Comparison of ENCODE assay signal across 8 cellular contexts in the genomic region with DNA sequence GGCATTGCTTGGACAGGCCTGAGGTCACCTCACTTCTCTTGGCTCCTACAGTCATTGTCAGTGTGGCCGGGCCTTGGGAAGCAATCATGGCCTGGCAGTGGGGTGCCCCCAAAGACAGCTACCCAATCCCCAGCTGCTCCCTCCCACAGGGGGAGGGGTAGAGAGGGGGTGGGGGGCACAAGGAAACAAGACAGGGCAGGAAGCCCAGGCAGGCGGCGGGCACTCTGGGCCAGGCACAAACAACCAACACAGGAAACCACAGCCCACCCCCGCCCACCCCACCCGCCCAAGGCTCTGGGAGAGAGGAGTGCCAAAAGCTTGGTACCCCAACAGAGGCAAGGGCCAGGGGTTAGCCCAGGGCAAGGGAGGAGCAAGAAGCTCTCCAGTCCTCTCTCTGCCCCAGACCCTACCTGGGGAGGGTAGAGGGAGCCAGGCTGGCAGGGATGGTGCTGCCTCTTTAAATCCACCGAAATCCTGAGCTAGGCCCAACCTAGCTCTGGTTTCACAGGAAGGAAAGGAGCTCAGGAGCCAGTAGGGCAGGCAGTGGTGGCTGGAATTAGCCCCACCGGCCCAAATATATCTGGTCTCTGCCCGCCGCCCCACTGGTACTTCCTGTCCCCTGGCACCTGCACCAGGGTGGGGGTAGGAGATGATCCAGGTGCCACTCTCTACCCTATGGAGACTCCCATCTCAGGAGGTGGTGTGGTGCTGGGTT. TPM values are rescaled to one million over a fixed set of nuclear protein-coding genes. Genes with fewer than 3 reads are reported as not detected.
DNase-seq lines count a peak whose midpoint lies in the region; ATAC-seq, FAIRE-seq and TF ChIP-seq lines count a peak whose summit lies in the region.

No MANE protein-coding gene starts in this region.

- DNase-seq in activated T-helper 1 cell treated with anti-CD3 and anti-CD28 coated beads, Interleukin-12 subunit alpha, Interleukin-12 subunit beta, Interleukin-2, Interleukin-4 antibody, amounts not matched to agents 30 ng/mL and 10 ng/mL and 1 ng/mL, durations not matched to agents 14 hours and 24 hours and 36 hours (ENCODE audit: low spot score) = no peak
- peak in 34 of 51 donors; percentile 22 to 82 (median 58) for DNase-seq in hypothalamus (lab: John Stamatoyannopoulos, UW)
- DNase-seq in stimulated activated naive B cell treated with anti-CD40 and anti-IgM and Interleukin-4, amounts not matched to agents 10 μg/mL and 1 μg/mL and 100 μg/mL, for 72 hours = no peak
- DNase-seq in GM12892 (ENCODE audit: insufficient read length) = no peak
- DNase-seq in KBM-7 = no peak
- DNase-seq in mucosa of gallbladder (ENCODE audit: low spot score) = no peak

- no peak for TF ChIP-seq POLR2A in GM12892 (IDR thresholded peaks at IDR 0.05; ENCODE audit: low read depth, low read length)

- in situ Hi-C loops in KBM-7 (cut with MboI; ENCODE audit: low pct_unique_long_range_greater_than_20kb, low sequenced_read_pairs) = no loop called here

- no peaks in the 10 kb centered on the region for H3K27me3 Mint-ChIP-seq in IgD-negative memory B cell
- H3K27me3 Mint-ChIP-seq in activated T-helper 1 cell treated with anti-CD3 and anti-CD28 coated beads, Interleukin-12 subunit alpha, Interleukin-12 subunit beta, Interleukin-2, Interleukin-4 antibody, amounts not matched to agents 30 ng/mL and 10 ng/mL and 1 ng/mL, durations not matched to agents 14 hours and 24 hours and 36 hours (ENCODE audit: insufficient read depth) = no peaks in the 10 kb centered on the region
- H3K27me3 Mint-ChIP-seq in stimulated activated naive B cell treated with anti-CD40 and anti-IgM and Interleukin-4, amounts not matched to agents 10 μg/mL and 1 μg/mL and 100 μg/mL, for 72 hours = no peaks in the 10 kb centered on the region

- peak; percentile 6 to 12 for ATAC-seq in stimulated activated naive B cell treated with anti-CD40 and anti-IgM and Interleukin-4, amounts not matched to agents 10 μg/mL and 1 μg/mL and 100 μg/mL, for 72 hours (replicated peaks)
- ATAC-seq in GM18907 (IDR thresholded peaks at IDR 0.05; ENCODE audit: unreplicated experiment) = no peak

- peaks cover 36 to 54% (median 46%) of the 10 kb centered on the region in 3 donors for H3K4me1 Mint-ChIP-seq in IgD-negative memory B cell
- H3K4me1 Mint-ChIP-seq in activated T-helper 1 cell treated with anti-CD3 and anti-CD28 coated beads, Interleukin-12 subunit alpha, Interleukin-12 subunit beta, Interleukin-2, Interleukin-4 antibody, amounts not matched to agents 30 ng/mL and 10 ng/mL and 1 ng/mL, durations not matched to agents 14 hours and 24 hours and 36 hours (ENCODE audit: low read depth) = peaks cover 81% of the 10 kb centered on the region
- peaks cover 78 to 96% of the 10 kb centered on the region in 2 donors for H3K4me1 Mint-ChIP-seq in stimulated activated naive B cell treated with anti-CD40 and anti-IgM and Interleukin-4, amounts not matched to agents 10 μg/mL and 1 μg/mL and 100 μg/mL, for 72 hours

- H3K9me3 Mint-ChIP-seq in IgD-negative memory B cell = no peaks in the 10 kb centered on the region
- H3K9me3 Mint-ChIP-seq in activated T-helper 1 cell treated with anti-CD3 and anti-CD28 coated beads, Interleukin-12 subunit alpha, Interleukin-12 subunit beta, Interleukin-2, Interleukin-4 antibody, amounts not matched to agents 30 ng/mL and 10 ng/mL and 1 ng/mL, durations not matched to agents 14 hours and 24 hours and 36 hours = no peaks in the 10 kb centered on the region
- no peaks in the 10 kb centered on the region for H3K9me3 Mint-ChIP-seq in stimulated activated naive B cell treated with anti-CD40 and anti-IgM and Interleukin-4, amounts not matched to agents 10 μg/mL and 1 μg/mL and 100 μg/mL, for 72 hours

- no peaks in the 10 kb centered on the region for H3K36me3 Mint-ChIP-seq in IgD-negative memory B cell
- peaks cover 4% of the 10 kb centered on the region for H3K36me3 Mint-ChIP-seq in activated T-helper 1 cell treated with anti-CD3 and anti-CD28 coated beads, Interleukin-12 subunit alpha, Interleukin-12 subunit beta, Interleukin-2, Interleukin-4 antibody, amounts not matched to agents 30 ng/mL and 10 ng/mL and 1 ng/mL, durations not matched to agents 14 hours and 24 hours and 36 hours (ENCODE audit: low read depth)
- peaks cover 8 to 16% of the 10 kb centered on the region in 2 donors for H3K36me3 Mint-ChIP-seq in stimulated activated naive B cell treated with anti-CD40 and anti-IgM and Interleukin-4, amounts not matched to agents 10 μg/mL and 1 μg/mL and 100 μg/mL, for 72 hours

- peak overlapping the region; percentile 64 to 93 (median 88) for H3K4me3 Mint-ChIP-seq in IgD-negative memory B cell
- H3K4me3 Mint-ChIP-seq in activated T-helper 1 cell treated with anti-CD3 and anti-CD28 coated beads, Interleukin-12 subunit alpha, Interleukin-12 subunit beta, Interleukin-2, Interleukin-4 antibody, amounts not matched to agents 30 ng/mL and 10 ng/mL and 1 ng/mL, durations not matched to agents 14 hours and 24 hours and 36 hours = peak overlapping the region; percentile 54
- peak overlapping the region; percentile 47 to 50 for H3K4me3 Mint-ChIP-seq in stimulated activated naive B cell treated with anti-CD40 and anti-IgM and Interleukin-4, amounts not matched to agents 10 μg/mL and 1 μg/mL and 100 μg/mL, for 72 hours

- FAIRE-seq in GM12892 (lab: Jason Lieb, UNC) = no peak

- intact Hi-C loops in activated T-helper 1 cell treated with anti-CD3 and anti-CD28 coated beads, Interleukin-12 subunit alpha, Interleukin-12 subunit beta, Interleukin-2, Interleukin-4 antibody, amounts not matched to agents 30 ng/mL and 10 ng/mL and 1 ng/mL, durations not matched to agents 14 hours and 24 hours and 36 hours (cut with micrococcal nuclease) = loop anchor here (1.0 to 5.0 kb wide), 2 partner anchors 11 to 84 kb away; a partner anchor contains a TSS

- peak overlapping the region; percentile 97 to 98 (median 98) for H3K27ac Mint-ChIP-seq in IgD-negative memory B cell
- H3K27ac Mint-ChIP-seq in activated T-helper 1 cell treated with anti-CD3 and anti-CD28 coated beads, Interleukin-12 subunit alpha, Interleukin-12 subunit beta, Interleukin-2, Interleukin-4 antibody, amounts not matched to agents 30 ng/mL and 10 ng/mL and 1 ng/mL, durations not matched to agents 14 hours and 24 hours and 36 hours = peak overlapping the region; percentile 99
- H3K27ac Mint-ChIP-seq in stimulated activated naive B cell treated with anti-CD40 and anti-IgM and Interleukin-4, amounts not matched to agents 10 μg/mL and 1 μg/mL and 100 μg/mL, for 72 hours = peak overlapping the region; percentile 93

RNA-seq across cellular contexts. Expression of a gene that starts 12.2 kb away (rescaled TPM):
- 2.8 TPM for polyA plus RNA-seq in IgD-negative memory B cell
- 27.3 and 32.4 TPM in 2 replicates for total RNA-seq in activated T-helper 1 cell treated with anti-CD3 and anti-CD28 coated beads, Interleukin-12 subunit alpha, Interleukin-12 subunit beta, Interleukin-2, Interleukin-4 antibody, amounts not matched to agents 30 ng/mL and 10 ng/mL and 1 ng/mL, durations not matched to agents 14 hours and 24 hours and 36 hours
- 3.1 TPM for polyA plus RNA-seq in GM12892 (2012; ENCODE audit: missing spikeins)
- 107 TPM for total RNA-seq in mucosa of gallbladder

RNA-seq across cellular contexts. Expression of a gene that starts 29.9 kb away (rescaled TPM):
- polyA plus RNA-seq in IgD-negative memory B cell = 93.4 TPM
- total RNA-seq in activated T-helper 1 cell treated with anti-CD3 and anti-CD28 coated beads, Interleukin-12 subunit alpha, Interleukin-12 subunit beta, Interleukin-2, Interleukin-4 antibody, amounts not matched to agents 30 ng/mL and 10 ng/mL and 1 ng/mL, durations not matched to agents 14 hours and 24 hours and 36 hours = 5.1 and 5.5 TPM in 2 replicates
- 2.1 TPM for polyA plus RNA-seq in GM12892 (2012; ENCODE audit: missing spikeins)
- 0.06 TPM for total RNA-seq in mucosa of gallbladder

RNA-seq across cellular contexts. Expression of a gene that starts 42.5 kb away (rescaled TPM):
- not detected for polyA plus RNA-seq in IgD-negative memory B cell
- total RNA-seq in activated T-helper 1 cell treated with anti-CD3 and anti-CD28 coated beads, Interleukin-12 subunit alpha, Interleukin-12 subunit beta, Interleukin-2, Interleukin-4 antibody, amounts not matched to agents 30 ng/mL and 10 ng/mL and 1 ng/mL, durations not matched to agents 14 hours and 24 hours and 36 hours = not detected in 2 replicates
- polyA plus RNA-seq in GM12892 (2012; ENCODE audit: missing spikeins) = 1.5 TPM
- total RNA-seq in mucosa of gallbladder = not detected

RNA-seq across cellular contexts. Expression of a gene that starts 58.0 kb away (rescaled TPM):
- not detected for polyA plus RNA-seq in IgD-negative memory B cell
- total RNA-seq in activated T-helper 1 cell treated with anti-CD3 and anti-CD28 coated beads, Interleukin-12 subunit alpha, Interleukin-12 subunit beta, Interleukin-2, Interleukin-4 antibody, amounts not matched to agents 30 ng/mL and 10 ng/mL and 1 ng/mL, durations not matched to agents 14 hours and 24 hours and 36 hours = not detected in 2 replicates
- not detected for polyA plus RNA-seq in GM12892 (2012; ENCODE audit: missing spikeins)
- total RNA-seq in mucosa of gallbladder = not detected

Comparison
In these comparisons a context has a peak if more than half of its experiments do, and no peak if none do; other contexts are left out.
1. DNase-seq: peak in hypothalamus (34 of 51); none in activated T-helper 1 cell treated with anti-CD3 and anti-CD28 coated beads, Interleukin-12 subunit alpha, Interleukin-12 subunit beta, Interleukin-2, Interleukin-4 antibody, amounts not matched to agents 30 ng/mL and 10 ng/mL and 1 ng/mL, durations not matched to agents 14 hours and 24 hours and 36 hours (single experiment), stimulated activated naive B cell treated with anti-CD40 and anti-IgM and Interleukin-4, amounts not matched to agents 10 μg/mL and 1 μg/mL and 100 μg/mL, for 72 hours (single experiment), GM12892 (single experiment), KBM-7 (single experiment) and mucosa of gallbladder (single experiment).
2. Peak in every context shown above with its lines, with median percentiles within 50 percentile points of each other: H3K27ac Mint-ChIP-seq and H3K4me3 Mint-ChIP-seq.